ENCODE assay signal across 1 cellular context in genomic region chr12:31326689-31327659, GRCh38.
TF ChIP-seq lines count a peak whose summit lies in the region.

No MANE protein-coding gene starts in this region.

TF ChIP-seq in GM12878, 131 proteins besides CTCF, POLR2A, EP300 and RAD21 (continued from another document):
- TF ChIP-seq USF1 (IDR thresholded peaks at IDR 0.05; ENCODE audit: borderline replicate concordance, extremely low read length, insufficient read depth, low read depth, low read length) (no peak), CUX1 (IDR thresholded peaks at IDR 0.05; ENCODE audit: insufficient replicate concordance, low read depth, low read length) (no peak)
